ENCODE assay signal across 17 cellular contexts in the genomic region with DNA sequence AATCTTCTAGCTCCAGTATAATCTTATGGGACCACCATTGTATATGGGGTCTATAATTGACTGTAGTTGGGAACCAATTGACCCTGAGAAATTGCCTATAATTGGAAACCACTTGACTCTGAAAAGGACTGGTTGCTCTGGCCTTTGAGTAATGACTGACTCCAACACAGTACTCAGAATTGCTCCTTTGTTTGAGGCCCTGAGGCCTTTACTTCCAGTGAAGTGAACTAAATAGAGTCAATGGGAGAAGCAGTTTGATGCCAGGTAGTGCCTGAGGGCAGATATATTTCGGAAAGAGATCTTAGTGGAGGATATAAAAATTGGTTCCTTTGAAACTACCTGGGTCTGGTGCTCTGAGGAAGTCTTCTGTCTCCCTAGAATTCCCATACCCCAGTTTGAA. TPM values are rescaled to one million over a fixed set of nuclear protein-coding genes. Genes with fewer than 3 reads are reported as not detected.
DNase-seq lines count a peak whose midpoint lies in the region; ATAC-seq and TF ChIP-seq lines count a peak whose summit lies in the region.
"Had no signal": no experiment of that assay in that cellular context is flagged by ENCODE, and none has a peak within 500 bp of the region (broad histone marks: within the 10 kb centered on the region; RNA-seq: fewer than 3 reads in every experiment).

No MANE protein-coding gene starts in this region.

- TF ChIP-seq CTCF in gastrocnemius medialis (IDR thresholded peaks at IDR 0.05 in 4 of 5, conservative IDR thresholded peaks at IDR 0.05 in 1 of 5): no peak

- no peaks in the 10 kb centered on the region for H3K27me3 ChIP-seq in gastrocnemius medialis
- H3K27me3 ChIP-seq: BLaER1 treated with 17β-estradiol and CSF1 and Interleukin-3, amounts not matched to agents 10 nM and 100 nM had no signal

- no peaks in the 10 kb centered on the region for H3K9me3 ChIP-seq in gastrocnemius medialis

- intact Hi-C loops in gastrocnemius medialis (cut with DNase I; ENCODE audit: low total_unique reads): no loop called here

- no peak for TF ChIP-seq POLR2A in gastrocnemius medialis (IDR thresholded peaks at IDR 0.05)

- in situ Hi-C loops in SK-MEL-5 (cut with HindIII; ENCODE audit: low pct_unique_long_range_greater_than_20kb, low sequenced_read_pairs) (no loop called here), gastrocnemius medialis (cut with MboI; ENCODE audit: low sequenced_read_pairs in 4 of 4) (no loop called here)

- no peak overlapping the region for H3K27ac ChIP-seq in gastrocnemius medialis
- H3K27ac ChIP-seq: BLaER1 treated with 17β-estradiol and CSF1 and Interleukin-3, amounts not matched to agents 10 nM and 100 nM had no signal

- peak; percentile 35 for DNase-seq in NCI-H1105 (lab: John Stamatoyannopoulos, UW)
- DNase-seq in NCI-H146 (lab: John Stamatoyannopoulos, UW): peak; percentile 92
- DNase-seq in NCI-H2227 treated with DMSO at 0.1 percent for 48 hours (lab: John Stamatoyannopoulos, UW): peak; percentile 80
- DNase-seq in SK-MEL-5 (ENCODE audit: low read depth, low spot score): peak; percentile 61
- no peak for DNase-seq in gastrocnemius medialis
- no peak for DNase-seq in NCI-H2029 (lab: John Stamatoyannopoulos, UW)
- DNase-seq: CD8-positive, alpha-beta T cell; GF-D8; IMR-90; NCI-H2029 treated with DMSO at 0.1 percent for 48 hours; NCI-H446; NCI-H526 treated with DMSO at 0.1 percent for 48 hours; OCI-M1; T-helper 1 cell; T-helper 9 cell had no signal

- no peaks in the 10 kb centered on the region for H3K4me1 ChIP-seq in gastrocnemius medialis
- H3K4me1 ChIP-seq: BLaER1 treated with 17β-estradiol and CSF1 and Interleukin-3, amounts not matched to agents 10 nM and 100 nM had no signal

- ATAC-seq in GM21786 (IDR thresholded peaks at IDR 0.05; ENCODE audit: unreplicated experiment) (no peak), gastrocnemius medialis (no peak)
- ATAC-seq: CD8-positive, alpha-beta T cell had no signal

- H3K36me3 ChIP-seq in gastrocnemius medialis: no peaks in the 10 kb centered on the region
- H3K36me3 ChIP-seq: BLaER1 treated with 17β-estradiol and CSF1 and Interleukin-3, amounts not matched to agents 10 nM and 100 nM had no signal

- H3K4me3 ChIP-seq in gastrocnemius medialis: no peak overlapping the region
- H3K4me3 ChIP-seq: BLaER1 treated with 17β-estradiol and CSF1 and Interleukin-3, amounts not matched to agents 10 nM and 100 nM had no signal

RNA-seq across cellular contexts. Expression of gene TMEM171, which starts 16.0 kb away (rescaled TPM):
- total RNA-seq in SK-MEL-5 (2014; rRNA removed; shearing (Covaris generic)): 4.6 and 4.8 TPM in 2 replicates
- 3.7 and 8.6 TPM in 2 replicates for polyA plus RNA-seq in SK-MEL-5 (2015; cell fraction: cytosol; rRNA removed)
- 2.9 and 5.0 TPM in 2 replicates for polyA plus RNA-seq in SK-MEL-5 (2015; cell fraction: nucleus; rRNA removed)
- total RNA-seq in gastrocnemius medialis: under 1 TPM in 2 of 4 donors, not detected in 2; 0.27 to 0.97 TPM

Comparison
In these comparisons a context has a peak if more than half of its experiments do, and no peak if none do; other contexts are left out.
1. DNase-seq: peak in NCI-H1105 (single experiment), NCI-H146 (single experiment), NCI-H2227 treated with DMSO at 0.1 percent for 48 hours (single experiment) and SK-MEL-5 (single experiment); none in gastrocnemius medialis (0 of 2) and NCI-H2029 (single experiment).